18 cellular contexts compared by ENCODE assay signal in genomic region chr9:92484563-92484962, GRCh38. TPM values are rescaled to one million over a fixed set of nuclear protein-coding genes. Genes with fewer than 3 reads are reported as not detected.
"Had no signal": no experiment of that assay in that cellular context is flagged by ENCODE, and none has a peak within 500 bp of the region (broad histone marks: within the 10 kb centered on the region; RNA-seq: fewer than 3 reads in every experiment).

No MANE protein-coding gene starts in this region.

- H3K27me3 Mint-ChIP-seq: activated naive CD8-positive, alpha-beta T cell; naive B cell had no signal

- H3K27ac Mint-ChIP-seq: activated naive CD8-positive, alpha-beta T cell; naive B cell had no signal

- DNase-seq: activated CD4-positive, alpha-beta T cell treated with anti-CD3 and anti-CD28 coated beads for 1 hour; activated CD4-positive, alpha-beta T cell treated with anti-CD3 and anti-CD28 coated beads, Interleukin-2, amount 50 U/mL, for 1 hour; activated gamma-delta T cell treated with Interleukin-2 at 50 U/mL for 16 hours; activated T-cell treated with anti-CD3 and anti-CD28 coated beads, Interleukin-2, amount 50 U/mL, for 1 hour; adrenal gland; caudate nucleus; heart left ventricle; islet precursor cell; left cardiac atrium; naive B cell; occipital lobe; stimulated activated CD4-positive, alpha-beta T cell treated with anti-CD3 and anti-CD28 coated beads, Interleukin-2, amount 100 ng/mL, for 48 hours; stimulated activated naive CD4-positive, alpha-beta T cell; T-helper 9 cell had no signal

- H3K4me1 ChIP-seq: adrenal gland had no signal

- H3K36me3 ChIP-seq: adrenal gland, heart left ventricle had no signal

- H3K27me3 ChIP-seq: adrenal gland, heart left ventricle had no signal

- H3K4me3 Mint-ChIP-seq: activated naive CD8-positive, alpha-beta T cell; naive B cell; neural crest cell had no signal

- H3K4me1 Mint-ChIP-seq: naive B cell had no signal

- H3K9me3 Mint-ChIP-seq: naive B cell, neural crest cell had no signal

- H3K36me3 Mint-ChIP-seq: naive B cell had no signal

- H3K4me3 ChIP-seq: adrenal gland, heart left ventricle had no signal

- H3K9me3 ChIP-seq: adrenal gland, heart left ventricle had no signal

RNA-seq across cellular contexts. Expression of gene ASPN, which starts 2.3 kb away (rescaled TPM):
- total RNA-seq: neural crest cell; renal cortical epithelial cell; T-helper 1 cell treated with Interleukin-12 subunit alpha and Interleukin-12 subunit beta and Interleukin-4 antibody, amounts not matched to agents 30 ng/mL and 1 ng/mL, for 36 hours had no signal

RNA-seq across cellular contexts. Expression of gene ECM2, which starts 51.2 kb away (rescaled TPM):
- total RNA-seq: neural crest cell; T-helper 1 cell treated with Interleukin-12 subunit alpha and Interleukin-12 subunit beta and Interleukin-4 antibody, amounts not matched to agents 30 ng/mL and 1 ng/mL, for 36 hours had no signal
